In genomic region chr11:114162719-114163123, GRCh38 we compare ENCODE assay signal across 7 cellular contexts.
DNase-seq lines count a peak whose midpoint lies in the region; ATAC-seq and TF ChIP-seq lines count a peak whose summit lies in the region.

No MANE protein-coding gene starts in this region.

- H3K27me3 Mint-ChIP-seq in naive thymus-derived CD8-positive, alpha-beta T cell: no peaks in the 10 kb centered on the region
- peaks cover 3% of the 10 kb centered on the region for H3K27me3 Mint-ChIP-seq in activated CD4-positive, alpha-beta memory T cell treated with anti-CD3 and anti-CD28 coated beads, Interleukin-2, amount 10 ng/mL, durations not matched to agents 7 days and 5 days

- peaks cover 57 to 99% (median 99%) of the 10 kb centered on the region in 4 donors for H3K4me1 Mint-ChIP-seq in naive thymus-derived CD8-positive, alpha-beta T cell
- H3K4me1 Mint-ChIP-seq in activated CD4-positive, alpha-beta memory T cell treated with anti-CD3 and anti-CD28 coated beads, Interleukin-2, amount 10 ng/mL, durations not matched to agents 7 days and 5 days: peaks cover 71% of the 10 kb centered on the region

- no peaks in the 10 kb centered on the region for H3K36me3 Mint-ChIP-seq in naive thymus-derived CD8-positive, alpha-beta T cell
- H3K36me3 Mint-ChIP-seq in activated CD4-positive, alpha-beta memory T cell treated with anti-CD3 and anti-CD28 coated beads, Interleukin-2, amount 10 ng/mL, durations not matched to agents 7 days and 5 days (ENCODE audit: low read depth): peaks cover 18% of the 10 kb centered on the region

- H3K27me3 ChIP-seq in foreskin keratinocyte (peaks cover 8% of the 10 kb centered on the region), ovary (no peaks in the 10 kb centered on the region)

- peaks cover 50% of the 10 kb centered on the region for H3K4me1 ChIP-seq in foreskin keratinocyte
- H3K4me1 ChIP-seq in ovary (ENCODE audit: insufficient read depth): peaks cover 56% of the 10 kb centered on the region

- peak overlapping the region in 4 of 10 donors; percentile 14 to 97 (median 62) for H3K27ac Mint-ChIP-seq in naive thymus-derived CD8-positive, alpha-beta T cell
- no peak overlapping the region for H3K27ac Mint-ChIP-seq in activated CD4-positive, alpha-beta memory T cell treated with anti-CD3 and anti-CD28 coated beads, Interleukin-2, amount 10 ng/mL, durations not matched to agents 7 days and 5 days

- DNase-seq in HS-5 (ENCODE audit: low read depth): peak; percentile 80
- DNase-seq in SK-N-DZ (ENCODE audit: low spot score): peak; percentile 47
- DNase-seq in foreskin keratinocyte: peak; percentile 93 to 96
- peak; percentile 90 to 97 (median 91) for DNase-seq in ovary
- DNase-seq in naive thymus-derived CD8-positive, alpha-beta T cell: no peak
- no peak for DNase-seq in DMS114 treated with DMSO at 0.1 percent for 48 hours (lab: John Stamatoyannopoulos, UW; ENCODE audit: unreplicated experiment)
- DNase-seq in activated CD4-positive, alpha-beta memory T cell treated with anti-CD3 and anti-CD28 coated beads, Interleukin-2, amount 10 ng/mL, durations not matched to agents 7 days and 5 days: no peak

- peak; percentile 100 for TF ChIP-seq EP300 in ovary (IDR thresholded peaks at IDR 0.05)

- H3K4me3 ChIP-seq in ovary: no peak overlapping the region

- peak overlapping the region in 1 of 10 donors; percentile 29 for H3K4me3 Mint-ChIP-seq in naive thymus-derived CD8-positive, alpha-beta T cell
- H3K4me3 Mint-ChIP-seq in activated CD4-positive, alpha-beta memory T cell treated with anti-CD3 and anti-CD28 coated beads, Interleukin-2, amount 10 ng/mL, durations not matched to agents 7 days and 5 days: no peak overlapping the region

- 0 to 3% (median 1%) methylated on average over 12 of the region's 12 CpGs for WGBS in ovary, 3 donors

- no peaks in the 10 kb centered on the region for H3K9me3 Mint-ChIP-seq in naive thymus-derived CD8-positive, alpha-beta T cell
- H3K9me3 Mint-ChIP-seq in activated CD4-positive, alpha-beta memory T cell treated with anti-CD3 and anti-CD28 coated beads, Interleukin-2, amount 10 ng/mL, durations not matched to agents 7 days and 5 days: no peaks in the 10 kb centered on the region

- no peak for TF ChIP-seq POLR2A in ovary (IDR thresholded peaks at IDR 0.05)

- POLR2A ChIA-PET in naive thymus-derived CD8-positive, alpha-beta T cell (lab: Charles Lee): interaction anchor here (1.0 to 7.4 kb wide), 3 partner anchors 8 to 22 kb away, joined by 3 to 74 read pairs (median 49); no protein-coding TSS in a partner anchor
- POLR2A ChIA-PET in activated CD4-positive, alpha-beta memory T cell treated with anti-CD3 and anti-CD28 coated beads, Interleukin-2, amount 10 ng/mL, durations not matched to agents 7 days and 5 days (lab: Charles Lee): interaction anchor here (0.9 to 1.7 kb wide), 3 partner anchors 12 to 53 kb away, joined by 3 to 5 read pairs (median 4); no protein-coding TSS in a partner anchor

- CTCF ChIA-PET in activated CD4-positive, alpha-beta memory T cell treated with anti-CD3 and anti-CD28 coated beads, Interleukin-2, amount 10 ng/mL, durations not matched to agents 7 days and 5 days (lab: Charles Lee): no interaction called here

- no peaks in the 10 kb centered on the region for H3K9me3 ChIP-seq in ovary

- intact Hi-C loops in ovary (cut with DNase I): loop anchor here in 3 of 4 donors (2.0 to 5.0 kb wide), 4 partner anchors 16 to 100 kb away; no protein-coding TSS in a partner anchor

- no peak for TF ChIP-seq CTCF in foreskin keratinocyte (conservative IDR thresholded peaks at IDR 0.05)
- no peak for TF ChIP-seq CTCF in ovary (IDR thresholded peaks at IDR 0.05)

- H3K36me3 ChIP-seq in ovary: no peaks in the 10 kb centered on the region

- peak; percentile 77 for ATAC-seq in foreskin keratinocyte
- ATAC-seq in naive thymus-derived CD8-positive, alpha-beta T cell: no peak

- H3K27ac ChIP-seq in foreskin keratinocyte: peak overlapping the region; percentile 95
- H3K27ac ChIP-seq in ovary: peak overlapping the region; percentile 85 to 89

Comparison
In these comparisons a context has a peak if more than half of its experiments do, and no peak if none do; other contexts are left out.
1. DNase-seq: peak in HS-5 (single experiment), SK-N-DZ (single experiment), foreskin keratinocyte (2 of 2) and ovary (5 of 5); none in naive thymus-derived CD8-positive, alpha-beta T cell (0 of 10), DMS114 treated with DMSO at 0.1 percent for 48 hours (single experiment) and activated CD4-positive, alpha-beta memory T cell treated with anti-CD3 and anti-CD28 coated beads, Interleukin-2, amount 10 ng/mL, durations not matched to agents 7 days and 5 days (single experiment).